Comparison of ENCODE assay signal across 12 cellular contexts in the genomic region with DNA sequence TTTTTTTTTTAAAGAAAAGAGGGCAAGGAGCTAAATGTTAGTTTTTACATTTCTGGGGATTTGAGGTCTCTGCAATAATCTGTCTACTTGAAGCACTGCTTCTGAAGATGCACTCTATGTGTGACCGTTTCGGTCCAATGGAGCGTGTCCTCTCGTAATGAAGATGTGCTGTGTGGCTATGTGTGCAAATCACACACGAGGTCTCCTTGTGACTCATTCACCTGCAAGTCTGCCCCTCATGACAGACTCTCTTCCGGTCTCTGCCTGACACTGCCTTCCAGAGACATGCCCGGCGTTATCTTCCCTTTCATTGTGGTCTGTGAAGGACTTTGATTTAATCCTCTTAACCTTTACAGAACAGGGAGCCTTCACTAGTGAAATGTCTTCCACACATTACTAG.
A peak's percentile ranks its signal among the peaks of the same experiment; 100 is the strongest.
DNase-seq lines count a peak whose midpoint lies in the region; ATAC-seq, FAIRE-seq and TF ChIP-seq lines count a peak whose summit lies in the region.
"Had no signal": no experiment of that assay in that cellular context is flagged by ENCODE, and none has a peak within 500 bp of the region (broad histone marks: within the 10 kb centered on the region; RNA-seq: fewer than 3 reads in every experiment).

No MANE protein-coding gene starts in this region.

- H3K4me1 ChIP-seq in GM23338 (ENCODE audit: insufficient read depth), result no peaks in the 10 kb centered on the region; the same call in 1 of the 2 replicates

- H2AFZ ChIP-seq in GM23338, result 0 out of 2 replicates have a peak overlapping the region, but pooled peaks have one; percentile 44

- H3K27ac ChIP-seq in GM23338 (ENCODE audit: low read depth), result no peak overlapping the region
- H3K27ac ChIP-seq: C4-2B had no signal

- no peak overlapping the region for H3K4me2 ChIP-seq in GM23338

- intact Hi-C loops in activated T-helper 1 cell treated with anti-CD3 and anti-CD28 coated beads, Interleukin-12 subunit alpha, Interleukin-12 subunit beta, Interleukin-2, Interleukin-4 antibody, amounts not matched to agents 30 ng/mL and 10 ng/mL and 1 ng/mL, durations not matched to agents 14 hours and 24 hours and 36 hours (cut with micrococcal nuclease), result no loop called here

- H3K27ac Mint-ChIP-seq in GM23338, result no peak overlapping the region
- no peak overlapping the region for H3K27ac Mint-ChIP-seq in activated T-helper 1 cell treated with anti-CD3 and anti-CD28 coated beads, Interleukin-12 subunit alpha, Interleukin-12 subunit beta, Interleukin-2, Interleukin-4 antibody, amounts not matched to agents 30 ng/mL and 10 ng/mL and 1 ng/mL, durations not matched to agents 14 hours and 24 hours and 36 hours
- H3K27ac Mint-ChIP-seq: dendritic cell treated with granulocyte-macrophage colony-stimulating factor and Interleukin-4, amounts not matched to agents 40 ng/mL and 50 ng/mL, for 4 days had no signal

- no peaks in the 10 kb centered on the region for H3K36me3 ChIP-seq in GM23338 (ENCODE audit: insufficient read depth)

- H3K79me2 ChIP-seq in GM23338 (replicated peaks; ENCODE audit: insufficient read depth), result no peaks in the 10 kb centered on the region

- H3F3A ChIP-seq in GM23338 (replicated peaks; ENCODE audit: low read depth), result no peaks in the 10 kb centered on the region

- FAIRE-seq in GM18507 (lab: Jason Lieb, UNC), result peak; percentile 78

- H3K9me3 Mint-ChIP-seq in GM23338, result no peaks in the 10 kb centered on the region; the same call in 2 of the 3 replicates
- no peaks in the 10 kb centered on the region for H3K9me3 Mint-ChIP-seq in activated T-helper 1 cell treated with anti-CD3 and anti-CD28 coated beads, Interleukin-12 subunit alpha, Interleukin-12 subunit beta, Interleukin-2, Interleukin-4 antibody, amounts not matched to agents 30 ng/mL and 10 ng/mL and 1 ng/mL, durations not matched to agents 14 hours and 24 hours and 36 hours
- H3K9me3 Mint-ChIP-seq: dendritic cell treated with granulocyte-macrophage colony-stimulating factor and Interleukin-4, amounts not matched to agents 40 ng/mL and 50 ng/mL, for 4 days had no signal

- no peak for TF ChIP-seq CTCF in GM23338 (conservative IDR thresholded peaks at IDR 0.05; ENCODE audit: low read depth in 2 of 2)

- no peaks in the 10 kb centered on the region for H3K9me2 ChIP-seq in GM23338 (ENCODE audit: insufficient read depth)

- H3K4me3 Mint-ChIP-seq in GM23338, result no peak overlapping the region
- no peak overlapping the region for H3K4me3 Mint-ChIP-seq in activated T-helper 1 cell treated with anti-CD3 and anti-CD28 coated beads, Interleukin-12 subunit alpha, Interleukin-12 subunit beta, Interleukin-2, Interleukin-4 antibody, amounts not matched to agents 30 ng/mL and 10 ng/mL and 1 ng/mL, durations not matched to agents 14 hours and 24 hours and 36 hours
- H3K4me3 Mint-ChIP-seq: dendritic cell treated with granulocyte-macrophage colony-stimulating factor and Interleukin-4, amounts not matched to agents 40 ng/mL and 50 ng/mL, for 4 days had no signal

- no peaks in the 10 kb centered on the region for H3K27me3 ChIP-seq in GM23338 (ENCODE audit: insufficient read depth)

- H3K27me3 Mint-ChIP-seq in GM23338 (ENCODE audit: insufficient read depth, low read depth, poor library complexity), result no peaks in the 10 kb centered on the region
- no peaks in the 10 kb centered on the region for H3K27me3 Mint-ChIP-seq in activated T-helper 1 cell treated with anti-CD3 and anti-CD28 coated beads, Interleukin-12 subunit alpha, Interleukin-12 subunit beta, Interleukin-2, Interleukin-4 antibody, amounts not matched to agents 30 ng/mL and 10 ng/mL and 1 ng/mL, durations not matched to agents 14 hours and 24 hours and 36 hours (ENCODE audit: insufficient read depth)
- H3K27me3 Mint-ChIP-seq: dendritic cell treated with granulocyte-macrophage colony-stimulating factor and Interleukin-4, amounts not matched to agents 40 ng/mL and 50 ng/mL, for 4 days had no signal

- ATAC-seq in GM23338 (no peak), HG03439 (IDR thresholded peaks at IDR 0.05; ENCODE audit: unreplicated experiment) (peak; percentile 81), HG03521 (IDR thresholded peaks at IDR 0.05; ENCODE audit: unreplicated experiment) (no peak), HG03108 (IDR thresholded peaks at IDR 0.05; ENCODE audit: unreplicated experiment) (no peak)

- H4K20me1 ChIP-seq in GM23338 (replicated peaks; ENCODE audit: insufficient read depth), result no peaks in the 10 kb centered on the region

- H3K36me3 Mint-ChIP-seq in GM23338 (ENCODE audit: low read depth), result no peaks in the 10 kb centered on the region
- no peaks in the 10 kb centered on the region for H3K36me3 Mint-ChIP-seq in activated T-helper 1 cell treated with anti-CD3 and anti-CD28 coated beads, Interleukin-12 subunit alpha, Interleukin-12 subunit beta, Interleukin-2, Interleukin-4 antibody, amounts not matched to agents 30 ng/mL and 10 ng/mL and 1 ng/mL, durations not matched to agents 14 hours and 24 hours and 36 hours (ENCODE audit: low read depth)

- H3K4me3 ChIP-seq in GM23338, result no peak overlapping the region

- no peak for DNase-seq in GM18507 (ENCODE audit: extremely low spot score, insufficient read length, low read depth)
- DNase-seq in GM23338 (ENCODE audit: low spot score), result no peak
- DNase-seq in kidney tubule cell (ENCODE audit: low spot score), result peak; percentile 76
- no peak for DNase-seq in activated T-helper 1 cell treated with anti-CD3 and anti-CD28 coated beads, Interleukin-12 subunit alpha, Interleukin-12 subunit beta, Interleukin-2, Interleukin-4 antibody, amounts not matched to agents 30 ng/mL and 10 ng/mL and 1 ng/mL, durations not matched to agents 14 hours and 24 hours and 36 hours (ENCODE audit: low spot score)
- no peak for DNase-seq in NCI-H146 treated with DMSO at 0.1 percent for 48 hours (lab: John Stamatoyannopoulos, UW; ENCODE audit: unreplicated experiment)
- DNase-seq: amniotic stem cell, NCI-H446 had no signal

- peaks cover 2% of the 10 kb centered on the region; the same call in 1 of the 3 replicates for H3K4me1 Mint-ChIP-seq in GM23338
- no peaks in the 10 kb centered on the region for H3K4me1 Mint-ChIP-seq in activated T-helper 1 cell treated with anti-CD3 and anti-CD28 coated beads, Interleukin-12 subunit alpha, Interleukin-12 subunit beta, Interleukin-2, Interleukin-4 antibody, amounts not matched to agents 30 ng/mL and 10 ng/mL and 1 ng/mL, durations not matched to agents 14 hours and 24 hours and 36 hours (ENCODE audit: low read depth)

TF ChIP-seq in GM23338, 12 proteins besides CTCF, POLR2A, EP300 and RAD21 (continues in another document):
- no peak for TF ChIP-seq ZNF331 (CRISPR knock-in tag; IDR thresholded peaks at IDR 0.05; ENCODE audit: low read depth)
- TF ChIP-seq CREB1 (CRISPR knock-in tag; IDR thresholded peaks at IDR 0.05; ENCODE audit: low read depth), result no peak
- no peak for TF ChIP-seq ZNF114 (CRISPR knock-in tag; IDR thresholded peaks at IDR 0.05)
